ENCODE assay signal across 17 cellular contexts in genomic region chr1:26020390-26020789, GRCh38. TPM values are rescaled to one million over a fixed set of nuclear protein-coding genes. Genes with fewer than 3 reads are reported as not detected.
DNase-seq lines count a peak whose midpoint lies in the region; ATAC-seq and TF ChIP-seq lines count a peak whose summit lies in the region.
"Had no signal": no experiment of that assay in that cellular context is flagged by ENCODE, and none has a peak within 500 bp of the region (broad histone marks: within the 10 kb centered on the region; RNA-seq: fewer than 3 reads in every experiment).

No MANE protein-coding gene starts in this region.

- H3K27me3 ChIP-seq in uterus (no peaks in the 10 kb centered on the region), BE2C (no peaks in the 10 kb centered on the region)

- H3K27ac ChIP-seq in uterus = peak overlapping the region; percentile 53 to 66

- intact Hi-C loops in uterus (cut with DNase I; ENCODE audit: low total_unique reads) = no loop called here

- ATAC-seq in HG03439 (IDR thresholded peaks at IDR 0.05; ENCODE audit: unreplicated experiment) = no peak
- ATAC-seq: activated CD4-positive, alpha-beta T cell treated with anti-CD3 and anti-CD28 coated beads for 36 hours; activated T-cell treated with anti-CD3 and anti-CD28 coated beads, Interleukin-2, amount 50 U/mL, for 4 hours; HCT116; Panc1 had no signal

- H3K9me3 ChIP-seq in uterus = no peaks in the 10 kb centered on the region
- no peaks in the 10 kb centered on the region for H3K9me3 ChIP-seq in BE2C

- H3K9me3 Mint-ChIP-seq in endothelial cell (ENCODE audit: unreplicated experiment) (no peaks in the 10 kb centered on the region), mesothelial cell of epicardium (no peaks in the 10 kb centered on the region)
- H3K9me3 Mint-ChIP-seq: activated T-cell treated with anti-CD3 and anti-CD28 coated beads, Interleukin-2, amount 50 U/mL, for 4 hours; T-helper 1 cell treated with Interleukin-12 subunit alpha and Interleukin-12 subunit beta and Interleukin-4 antibody, amounts not matched to agents 30 μg/mL and 1 μg/mL, for 36 hours had no signal

- H3K4me1 Mint-ChIP-seq in endothelial cell (ENCODE audit: unreplicated experiment) (peaks cover 4% of the 10 kb centered on the region), mesothelial cell of epicardium (peaks cover 56% of the 10 kb centered on the region)

- H3K36me3 ChIP-seq in uterus (no peaks in the 10 kb centered on the region), BE2C (no peaks in the 10 kb centered on the region)

- H3K27me3 Mint-ChIP-seq in endothelial cell (ENCODE audit: unreplicated experiment) (no peaks in the 10 kb centered on the region), mesothelial cell of epicardium (ENCODE audit: low read depth) (no peaks in the 10 kb centered on the region)
- H3K27me3 Mint-ChIP-seq: activated CD4-positive, alpha-beta T cell treated with anti-CD3 and anti-CD28 coated beads for 36 hours had no signal

- H3K27ac Mint-ChIP-seq in endothelial cell (ENCODE audit: unreplicated experiment) (no peak overlapping the region), mesothelial cell of epicardium (peak overlapping the region; percentile 49)
- H3K27ac Mint-ChIP-seq: activated CD4-positive, alpha-beta T cell treated with anti-CD3 and anti-CD28 coated beads for 36 hours; T-helper 1 cell treated with Interleukin-12 subunit alpha and Interleukin-12 subunit beta and Interleukin-4 antibody, amounts not matched to agents 30 μg/mL and 1 μg/mL, for 36 hours had no signal

- DNase-seq in RPMI7951 (ENCODE audit: low read depth) (peak; percentile 59), endothelial cell (ENCODE audit: low spot score) (no peak), mesothelial cell of epicardium (ENCODE audit: low spot score in 2 of 2, unreplicated experiment in 2 of 2) (no peak), uterus (peak; percentile 45 to 46), COR-L47 (lab: John Stamatoyannopoulos, UW) (no peak), BE2C (no peak)
- DNase-seq: activated CD4-positive, alpha-beta T cell treated with anti-CD3 and anti-CD28 coated beads for 36 hours; activated T-cell treated with anti-CD3 and anti-CD28 coated beads, Interleukin-2, amount 50 U/mL, for 4 hours; aorta; mesendoderm; NCI-H1092 treated with DMSO at 0.1 percent for 48 hours; NCI-H524 had no signal

- TF ChIP-seq CTCF in endothelial cell (IDR thresholded peaks at IDR 0.05; ENCODE audit: unreplicated experiment) = no peak
- no peak for TF ChIP-seq CTCF in mesothelial cell of epicardium (IDR thresholded peaks at IDR 0.05; ENCODE audit: unreplicated experiment)
- no peak for TF ChIP-seq CTCF in uterus (IDR thresholded peaks at IDR 0.05)
- TF ChIP-seq CTCF in BE2C (IDR thresholded peaks at IDR 0.05; ENCODE audit: low read depth, low read length) = no peak

- no peaks in the 10 kb centered on the region for H3K36me3 Mint-ChIP-seq in endothelial cell (ENCODE audit: low read depth, unreplicated experiment)
- H3K36me3 Mint-ChIP-seq in mesothelial cell of epicardium = no peaks in the 10 kb centered on the region

- peaks cover 0 to 5% of the 10 kb centered on the region in 2 donors for H3K4me1 ChIP-seq in uterus
- H3K4me1 ChIP-seq in BE2C = no peaks in the 10 kb centered on the region

- no peak overlapping the region for H3K4me3 ChIP-seq in uterus
- no peak overlapping the region for H3K4me3 ChIP-seq in BE2C (ENCODE audit: low read depth, low read length)

- TF ChIP-seq POLR2A in uterus (IDR thresholded peaks at IDR 0.05) = no peak

- H3K4me3 Mint-ChIP-seq in endothelial cell (ENCODE audit: unreplicated experiment) (peak overlapping the region; percentile 3), mesothelial cell of epicardium (no peak overlapping the region)
- H3K4me3 Mint-ChIP-seq: activated CD4-positive, alpha-beta T cell treated with anti-CD3 and anti-CD28 coated beads for 36 hours; activated T-cell treated with anti-CD3 and anti-CD28 coated beads, Interleukin-2, amount 50 U/mL, for 4 hours; T-helper 1 cell treated with Interleukin-12 subunit alpha and Interleukin-12 subunit beta and Interleukin-4 antibody, amounts not matched to agents 30 μg/mL and 1 μg/mL, for 36 hours had no signal

RNA-seq across cellular contexts. Expression of gene EXTL1, which starts 1.2 kb away (rescaled TPM):
- total RNA-seq in RPMI7951 (2014; rRNA removed; shearing (Covaris generic)) = 2.2 and 4.1 TPM in 2 replicates
- total RNA-seq in endothelial cell (ENCODE audit: unreplicated experiment) (1.8 TPM), mesothelial cell of epicardium (6.9 to 8.2 TPM (median 7.1 TPM) in 3 replicates), uterus (1 to 10 TPM in 2 of 4 donors, under 1 TPM in 1, not detected in 1; 0.26 to 2.7 (median 1.7) TPM)
- polyA plus RNA-seq in BE2C (2012; ENCODE audit: insufficient read depth, insufficient read length, low read depth) = not detected
- total RNA-seq: activated CD4-positive, alpha-beta T cell treated with anti-CD3 and anti-CD28 coated beads for 36 hours; activated T-cell treated with anti-CD3 and anti-CD28 coated beads, Interleukin-2, amount 50 U/mL, for 4 hours had no signal

RNA-seq across cellular contexts. Expression of gene PAFAH2, which starts 22.5 kb away (rescaled TPM):
- total RNA-seq in RPMI7951 (2014; rRNA removed; shearing (Covaris generic)) = 8.4 and 10.2 TPM in 2 replicates
- total RNA-seq in endothelial cell (ENCODE audit: unreplicated experiment) (13.4 TPM), mesothelial cell of epicardium (8.7 to 9.9 TPM (median 9.1 TPM) in 3 replicates), uterus (10 to 100 TPM in 1 of 4 donors, 1 to 10 TPM in 3; 6.2 to 12.3 (median 9.2) TPM)
- 6.9 TPM for polyA plus RNA-seq in BE2C (2012; ENCODE audit: insufficient read depth, insufficient read length, low read depth)

RNA-seq across cellular contexts. Expression of gene SLC30A2, which starts 25.5 kb away (rescaled TPM):
- total RNA-seq in RPMI7951 (2014; rRNA removed; shearing (Covaris generic)) = not detected in 2 replicates
- total RNA-seq in endothelial cell (ENCODE audit: unreplicated experiment) = not detected
- 9.2 to 10.7 TPM (median 10.3 TPM) in 3 replicates for total RNA-seq in mesothelial cell of epicardium
- total RNA-seq in uterus = under 1 TPM in 2 of 4 donors, not detected in 2; 0.07 to 0.49 TPM
- polyA plus RNA-seq in BE2C (2012; ENCODE audit: insufficient read depth, insufficient read length, low read depth) = 0.28 TPM
- total RNA-seq: activated CD4-positive, alpha-beta T cell treated with anti-CD3 and anti-CD28 coated beads for 36 hours; activated T-cell treated with anti-CD3 and anti-CD28 coated beads, Interleukin-2, amount 50 U/mL, for 4 hours; aorta had no signal

RNA-seq across cellular contexts. Expression of gene TRIM63, which starts 47.0 kb away (rescaled TPM):
- 0.12 TPM in 1 of 2 replicates, not detected in the other for total RNA-seq in RPMI7951 (2014; rRNA removed; shearing (Covaris generic))
- not detected for total RNA-seq in endothelial cell (ENCODE audit: unreplicated experiment)
- total RNA-seq in mesothelial cell of epicardium = 1.4 to 1.9 TPM (median 1.7 TPM) in 3 replicates
- total RNA-seq in uterus = 1 to 10 TPM in 1 of 4 donors, under 1 TPM in 1, not detected in 2; 0.77 to 5.4 TPM
- polyA plus RNA-seq in BE2C (2012; ENCODE audit: insufficient read depth, insufficient read length, low read depth) = not detected
- total RNA-seq: activated CD4-positive, alpha-beta T cell treated with anti-CD3 and anti-CD28 coated beads for 36 hours; activated T-cell treated with anti-CD3 and anti-CD28 coated beads, Interleukin-2, amount 50 U/mL, for 4 hours; renal cortical epithelial cell had no signal

Comparison
In these comparisons a context has a peak if more than half of its experiments do, and no peak if none do; other contexts are left out.
1. DNase-seq: peak in RPMI7951 (single experiment) and uterus (2 of 2); none in endothelial cell (single experiment), mesothelial cell of epicardium (0 of 2), COR-L47 (single experiment) and BE2C (single experiment).